In genomic region chr1:66723985-66724384, GRCh38 we compare ENCODE assay signal across 24 cellular contexts. TPM values are rescaled to one million over a fixed set of nuclear protein-coding genes. Genes with fewer than 3 reads are reported as not detected.
"Had no signal": no experiment of that assay in that cellular context is flagged by ENCODE, and none has a peak within 500 bp of the region (broad histone marks: within the 10 kb centered on the region; RNA-seq: fewer than 3 reads in every experiment).

No MANE protein-coding gene starts in this region.

- H3K27ac ChIP-seq: epithelial cell of prostate, transverse colon, uterus, WERI-Rb-1 had no signal

- H3K9me3 ChIP-seq: transverse colon, uterus had no signal

- H3K36me3 ChIP-seq: transverse colon, uterus, WERI-Rb-1 had no signal

- H3K36me3 Mint-ChIP-seq: activated CD4-positive, alpha-beta memory T cell treated with anti-CD3 and anti-CD28 coated beads for 36 hours; activated naive CD8-positive, alpha-beta T cell; mesothelial cell of epicardium had no signal

- H3K4me3 ChIP-seq: lung, transverse colon, uterus had no signal

- DNase-seq: activated CD4-positive, alpha-beta memory T cell treated with anti-CD3 and anti-CD28 coated beads for 36 hours; activated CD4-positive, alpha-beta T cell treated with anti-CD3 and anti-CD28 coated beads for 36 hours; activated T-cell treated with anti-CD3 and anti-CD28 coated beads for 4 hours; caudate nucleus; endodermal cell; hippocampal formation; islet precursor cell; posterior cingulate gyrus; retina; stimulated activated CD4-positive, alpha-beta T cell treated with anti-CD3 and anti-CD28 coated beads, Interleukin-1b, Interleukin-23, amount 100 ng/mL, for 48 hours; stimulated activated CD8-positive, alpha-beta memory T cell treated with anti-CD3 and anti-CD28 coated beads, Interleukin-4, amount 100 ng/mL, for 48 hours; stimulated activated naive CD4-positive, alpha-beta T cell; SW 1271; transverse colon; uterus; WERI-Rb-1 had no signal

- H3K4me3 Mint-ChIP-seq: activated CD4-positive, alpha-beta memory T cell treated with anti-CD3 and anti-CD28 coated beads for 36 hours; activated CD4-positive, alpha-beta T cell treated with anti-CD3 and anti-CD28 coated beads for 36 hours; activated naive CD8-positive, alpha-beta T cell; brain; endodermal cell; mesothelial cell of epicardium; nephron had no signal

- H3K4me1 Mint-ChIP-seq: mesothelial cell of epicardium had no signal

- H3K9me3 Mint-ChIP-seq: activated CD4-positive, alpha-beta memory T cell treated with anti-CD3 and anti-CD28 coated beads for 36 hours; endodermal cell; nephron had no signal

- H3K27me3 ChIP-seq: transverse colon, uterus had no signal

- H3K27ac Mint-ChIP-seq: activated CD4-positive, alpha-beta memory T cell treated with anti-CD3 and anti-CD28 coated beads for 36 hours; activated CD4-positive, alpha-beta T cell treated with anti-CD3 and anti-CD28 coated beads for 36 hours; activated naive CD8-positive, alpha-beta T cell; brain; endodermal cell; mesothelial cell of epicardium had no signal

- H3K4me1 ChIP-seq: uterus had no signal

- ATAC-seq: activated CD4-positive, alpha-beta T cell treated with anti-CD3 and anti-CD28 coated beads for 36 hours; left lobe of liver had no signal

RNA-seq across cellular contexts. Expression of gene DYNLT5, which starts 28.3 kb away (rescaled TPM):
- total RNA-seq: activated CD4-positive, alpha-beta memory T cell treated with anti-CD3 and anti-CD28 coated beads for 36 hours; activated CD4-positive, alpha-beta T cell treated with anti-CD3 and anti-CD28 coated beads for 36 hours; T-helper 2 cell treated with Interferon-gamma antibody and Interleukin-4, amounts not matched to agents 100 ng/mL and 5 ng/mL, for 36 hours had no signal
